In the genomic region with DNA sequence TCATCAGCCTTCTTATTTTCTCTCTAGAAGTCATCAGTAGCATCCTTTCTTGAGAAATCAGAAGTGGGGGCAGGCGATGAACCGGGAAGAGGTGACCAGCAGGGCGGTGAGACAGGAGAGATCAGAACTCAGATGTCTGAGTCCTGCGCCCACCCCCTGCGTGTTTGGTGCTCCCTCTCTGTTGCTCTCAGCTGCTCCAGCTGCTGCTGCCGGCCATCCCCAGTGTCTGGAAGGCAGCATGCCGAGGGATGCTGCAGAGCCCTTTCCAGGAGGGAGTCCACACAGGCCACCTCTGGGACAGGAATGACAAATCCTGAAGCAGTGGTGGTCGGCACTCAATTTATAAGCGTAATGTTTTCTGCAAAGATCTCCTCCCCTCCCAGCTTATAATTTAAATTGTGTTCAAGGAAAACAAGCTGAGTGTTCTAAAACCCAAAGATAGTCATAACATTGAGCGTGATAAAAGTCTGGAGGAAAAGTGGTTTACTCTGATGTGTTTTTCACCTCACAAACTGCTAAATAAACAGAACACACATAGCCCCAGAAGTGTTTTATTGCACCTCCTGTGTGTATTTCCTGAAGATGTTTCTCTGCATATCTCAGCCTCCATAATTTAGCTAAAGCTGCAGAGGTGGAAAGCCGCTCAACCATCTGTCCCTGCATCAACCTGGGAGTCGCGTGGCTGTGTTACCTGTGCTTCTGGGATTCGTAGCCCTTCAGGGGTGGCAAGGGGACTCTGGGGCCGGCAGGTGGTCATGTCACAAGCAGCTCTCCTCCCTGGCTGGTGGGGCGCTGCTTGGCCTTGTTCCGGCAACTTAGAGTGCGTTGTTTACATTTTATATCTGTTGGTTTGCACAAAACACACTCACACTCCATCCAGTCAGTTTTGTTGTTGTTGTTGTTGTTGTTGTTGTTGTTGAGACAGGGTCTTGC, we compare ENCODE assay signal across 22 cellular contexts.
DNase-seq lines count a peak whose midpoint lies in the region; ATAC-seq, FAIRE-seq and TF ChIP-seq lines count a peak whose summit lies in the region.
"Had no signal": no experiment of that assay in that cellular context is flagged by ENCODE, and none has a peak within 500 bp of the region (broad histone marks: within the 10 kb centered on the region; RNA-seq: fewer than 3 reads in every experiment).

No MANE protein-coding gene starts in this region.

- no peak overlapping the region for H3K4me2 ChIP-seq in mesenchymal stem cell (ENCODE audit: low read length, poor library complexity, severe bottlenecking)

- ATAC-seq in pancreas (no peak), GM18868 (IDR thresholded peaks at IDR 0.05; ENCODE audit: unreplicated experiment) (no peak)

- DNase-seq in SK-N-DZ (ENCODE audit: low spot score) = peak; percentile 31
- no peak for DNase-seq in mesenchymal stem cell
- DNase-seq in transverse colon = no peak
- DNase-seq in pancreas = no peak
- no peak for DNase-seq in adrenal gland
- DNase-seq: Calu3; CD4-positive, alpha-beta memory T cell; DMS53; GDM1; H7; HFFc6; KBM-7; NCI-H1092; NCI-H1436; NCI-H187 treated with DMSO at 0.1 percent for 48 hours; NCI-H345; NCI-H82; Right ventricle myocardium superior had no signal

- peak overlapping the region; percentile 21 for H2BK120ac ChIP-seq in mesenchymal stem cell (ENCODE audit: low read depth, low read length)

- no peaks in the 10 kb centered on the region for H3K79me1 ChIP-seq in mesenchymal stem cell (replicated peaks; ENCODE audit: low read length, poor library complexity, severe bottlenecking)

- no peaks in the 10 kb centered on the region for H3K9me3 ChIP-seq in HEK293 (ENCODE audit: control insufficient read depth, insufficient read depth, low read depth, low read length)
- no peaks in the 10 kb centered on the region for H3K9me3 ChIP-seq in mesenchymal stem cell (ENCODE audit: control insufficient read depth, low read length)
- no peaks in the 10 kb centered on the region for H3K9me3 ChIP-seq in transverse colon
- H3K9me3 ChIP-seq in pancreas = no peaks in the 10 kb centered on the region
- H3K9me3 ChIP-seq in adrenal gland (replicated peaks in 1 of 3) = no peaks in the 10 kb centered on the region
- H3K9me3 ChIP-seq: BLaER1 had no signal

- H3K4me1 ChIP-seq in HEK293 (ENCODE audit: control insufficient read depth, insufficient read depth, low read length) (peaks cover 17% of the 10 kb centered on the region), mesenchymal stem cell (ENCODE audit: control insufficient read depth, insufficient read depth, low read depth, low read length) (peaks cover 7% of the 10 kb centered on the region), transverse colon (peaks cover 26 to 83% (median 60%) of the 10 kb centered on the region in 4 donors), pancreas (peaks cover 0 to 15% (median 2%) of the 10 kb centered on the region in 3 donors), adrenal gland (replicated peaks in 1 of 2) (no peaks in the 10 kb centered on the region)

- POLR2A ChIA-PET in HEK293 (lab: Yijun Ruan, JAX) = no interaction called here

- H2AFZ ChIP-seq in mesenchymal stem cell (ENCODE audit: low read depth, low read length) = peak overlapping the region; percentile 16

- H3K4ac ChIP-seq in mesenchymal stem cell (ENCODE audit: low read depth in 1 of 2, low read length in 2 of 2) = peak overlapping the region; percentile 10 to 64

- H4K91ac ChIP-seq in mesenchymal stem cell (ENCODE audit: low read length) = peak overlapping the region; percentile 57

- peak overlapping the region; percentile 35 to 56 for H3K18ac ChIP-seq in mesenchymal stem cell (ENCODE audit: low read depth in 1 of 2, low read length in 2 of 2)

- TF ChIP-seq CTCF in HEK293 (tag by site-specific recombination; IDR thresholded peaks at IDR 0.05) (no peak), transverse colon (IDR thresholded peaks at IDR 0.05) (no peak), pancreas (IDR thresholded peaks at IDR 0.05) (no peak), adrenal gland (IDR thresholded peaks at IDR 0.05) (no peak)

- no peak for TF ChIP-seq EP300 in transverse colon (IDR thresholded peaks at IDR 0.05; ENCODE audit: low read depth)

- H3K23ac ChIP-seq in mesenchymal stem cell (ENCODE audit: low read length in 2 of 2) = no peak overlapping the region

- intact Hi-C loops in transverse colon (cut with DNase I; ENCODE audit: low total_unique reads) (no loop called here), pancreas (cut with DNase I) (loop anchor here in 1 of 3 donors (10.0 kb wide), 3 partner anchors 224 to 374 kb away; no protein-coding TSS in a partner anchor), adrenal gland (cut with DNase I) (loop anchor here (10.0 kb wide), 3 partner anchors 294 to 1004 kb away; a partner anchor contains a TSS)

- no peak overlapping the region for H3K14ac ChIP-seq in mesenchymal stem cell (ENCODE audit: low read length in 2 of 2)

- H3K36me3 ChIP-seq in HEK293 (ENCODE audit: control insufficient read depth in 2 of 2, insufficient read depth in 1 of 2, low read length in 2 of 2) = no peaks in the 10 kb centered on the region
- no peaks in the 10 kb centered on the region for H3K36me3 ChIP-seq in mesenchymal stem cell (ENCODE audit: control insufficient read depth in 1 of 2, insufficient read depth in 2 of 2, low read depth in 1 of 2, low read length in 2 of 2)
- H3K36me3 ChIP-seq in transverse colon = no peaks in the 10 kb centered on the region
- no peaks in the 10 kb centered on the region for H3K36me3 ChIP-seq in pancreas
- no peaks in the 10 kb centered on the region for H3K36me3 ChIP-seq in adrenal gland (replicated peaks in 1 of 2)
- H3K36me3 ChIP-seq: BLaER1 had no signal

- H3K27me3 ChIP-seq in mesenchymal stem cell (ENCODE audit: control insufficient read depth in 1 of 2, insufficient read depth in 1 of 2, low read length in 2 of 2) = peaks cover 22 to 25% of the 10 kb centered on the region in 2 experiments
- H3K27me3 ChIP-seq in transverse colon = no peaks in the 10 kb centered on the region
- no peaks in the 10 kb centered on the region for H3K27me3 ChIP-seq in pancreas
- peaks cover 20% of the 10 kb centered on the region for H3K27me3 ChIP-seq in adrenal gland
- H3K27me3 ChIP-seq: BLaER1 had no signal

- in situ Hi-C loops in transverse colon (cut with MboI; ENCODE audit: low pct_ligation_motif_present in 1 of 4, low pct_unique_long_range_greater_than_20kb in 1 of 4, low sequenced_read_pairs in 3 of 4) = loop anchor here (5.0 to 25.0 kb wide), 7 partner anchors 182 to 1007 kb away; a partner anchor contains a TSS

- no peak for FAIRE-seq in pancreas (lab: Jason Lieb, UNC)
- FAIRE-seq: GM19239 had no signal

- no peak overlapping the region for H2BK15ac ChIP-seq in mesenchymal stem cell (ENCODE audit: low read depth, poor library complexity, severe bottlenecking)

- H3K4me3 ChIP-seq in HEK293 (ENCODE audit: low read depth, low read length) = no peak overlapping the region
- no peak overlapping the region for H3K4me3 ChIP-seq in mesenchymal stem cell (ENCODE audit: insufficient read depth in 1 of 2, low read depth in 1 of 2, low read length in 2 of 2)
- H3K4me3 ChIP-seq in transverse colon = no peak overlapping the region
- no peak overlapping the region for H3K4me3 ChIP-seq in pancreas
- no peak overlapping the region for H3K4me3 ChIP-seq in adrenal gland
- H3K4me3 ChIP-seq: BLaER1 had no signal

- H3K27ac ChIP-seq in HEK293 (ENCODE audit: extremely low read depth, low read depth, low read length) (no peak overlapping the region; the same call in 1 of the 2 replicates), mesenchymal stem cell (ENCODE audit: low read length, poor library complexity, severe bottlenecking) (no peak overlapping the region), transverse colon (peak overlapping the region; percentile 73 to 91 (median 81)), pancreas (no peak overlapping the region), adrenal gland (no peak overlapping the region)
- H3K27ac ChIP-seq: BLaER1 had no signal

- no peak overlapping the region for H2AK5ac ChIP-seq in mesenchymal stem cell (ENCODE audit: low read length, severe bottlenecking)

- no peak overlapping the region for H3K9ac ChIP-seq in mesenchymal stem cell (ENCODE audit: low read length)
- H3K9ac ChIP-seq: BLaER1 had no signal

- H2BK12ac ChIP-seq in mesenchymal stem cell (ENCODE audit: low read length in 2 of 2) = peak overlapping the region in 1 of 2 experiments; percentile 95

- TF ChIP-seq POLR2A in transverse colon (IDR thresholded peaks at IDR 0.05) = no peak
- TF ChIP-seq POLR2A in adrenal gland (IDR thresholded peaks at IDR 0.05) = no peak

- WGBS in mesenchymal stem cell = 56% methylated on average over 12 of the region's 18 CpGs
- WGBS in transverse colon (ENCODE audit: low coverage in 1 of 2), 2 donors = 53 to 64% methylated on average over 10 to 18 of the region's 18 CpGs
- WGBS in pancreas, 2 donors = 88 to 91% methylated on average over 18 of the region's 18 CpGs
- WGBS in adrenal gland, 4 donors = 85 to 88% (median 87%) methylated on average over 17 to 18 of the region's 18 CpGs

- no peak overlapping the region for H2BK5ac ChIP-seq in mesenchymal stem cell (ENCODE audit: low read depth, low read length, poor library complexity, severe bottlenecking)

- no peak overlapping the region for H4K8ac ChIP-seq in mesenchymal stem cell (ENCODE audit: low read length)

- CTCF ChIA-PET in HEK293 (lab: Yijun Ruan, JAX) = interaction anchor here (1.1 to 1.6 kb wide), 2 partner anchors 34 to 380 kb away, joined by 3 to 7 read pairs; no protein-coding TSS in a partner anchor

TF ChIP-seq in HEK293, 187 proteins besides CTCF, POLR2A, EP300 and RAD21 (continues in another document):
- TF ChIP-seq ZNF350 (tag by site-specific recombination; IDR thresholded peaks at IDR 0.05) (no peak), FEZF1 (tag by site-specific recombination; IDR thresholded peaks at IDR 0.05) (peak; percentile 6; the same call in 1 of the 2 replicates), TRIM28 (IDR thresholded peaks at IDR 0.05; ENCODE audit: borderline replicate concordance, low read length) (0 out of 2 replicates have a peak, but pooled peaks have one; percentile 51), ZNF2 (tag by site-specific recombination; IDR thresholded peaks at IDR 0.05) (no peak), GLIS1 (tag by site-specific recombination; IDR thresholded peaks at IDR 0.05) (peak; percentile 59)
- TF ChIP-seq, protein P1, sequence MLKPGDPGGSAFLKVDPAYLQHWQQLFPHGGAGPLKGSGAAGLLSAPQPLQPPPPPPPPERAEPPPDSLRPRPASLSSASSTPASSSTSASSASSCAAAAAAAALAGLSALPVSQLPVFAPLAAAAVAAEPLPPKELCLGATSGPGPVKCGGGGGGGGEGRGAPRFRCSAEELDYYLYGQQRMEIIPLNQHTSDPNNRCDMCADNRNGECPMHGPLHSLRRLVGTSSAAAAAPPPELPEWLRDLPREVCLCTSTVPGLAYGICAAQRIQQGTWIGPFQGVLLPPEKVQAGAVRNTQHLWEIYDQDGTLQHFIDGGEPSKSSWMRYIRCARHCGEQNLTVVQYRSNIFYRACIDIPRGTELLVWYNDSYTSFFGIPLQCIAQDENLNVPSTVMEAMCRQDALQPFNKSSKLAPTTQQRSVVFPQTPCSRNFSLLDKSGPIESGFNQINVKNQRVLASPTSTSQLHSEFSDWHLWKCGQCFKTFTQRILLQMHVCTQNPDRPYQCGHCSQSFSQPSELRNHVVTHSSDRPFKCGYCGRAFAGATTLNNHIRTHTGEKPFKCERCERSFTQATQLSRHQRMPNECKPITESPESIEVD (tag by site-specific recombination; IDR thresholded peaks at IDR 0.05) = peak; percentile 16; the same call in 1 of the 2 replicates

Comparison
In these comparisons a context has a peak if more than half of its experiments do, and no peak if none do; other contexts are left out.
1. H3K27ac ChIP-seq: peak in transverse colon (4 of 4); none in HEK293 (single experiment), mesenchymal stem cell (single experiment), pancreas (0 of 4) and adrenal gland (0 of 5).